In genomic region chr4:129008096-129008495, GRCh38 we compare ENCODE assay signal across 33 cellular contexts.
"Had no signal": no experiment of that assay in that cellular context is flagged by ENCODE, and none has a peak within 500 bp of the region (broad histone marks: within the 10 kb centered on the region; RNA-seq: fewer than 3 reads in every experiment).

No MANE protein-coding gene starts in this region.

- ATAC-seq: activated naive CD4-positive, alpha-beta T cell treated with anti-CD3 and anti-CD28 coated beads, Interleukin-2, amount 50 U/mL, for 72 hours; activated naive CD8-positive, alpha-beta T cell treated with anti-CD3 and anti-CD28 coated beads, Interleukin-2, amount 50 U/mL, for 24 hours; activated T-cell treated with anti-CD3 and anti-CD28 coated beads, Interleukin-2, amount 50 U/mL, for 4 hours; activated T-cell treated with anti-CD3 and anti-CD28 coated beads, Interleukin-2, amount 50 U/mL, for 72 hours; activated T-helper 17 cell treated with anti-CD3 and anti-CD28 coated beads, Interleukin-2, amount 50 U/mL, for 72 hours; body of pancreas had no signal

- DNase-seq: activated effector memory CD4-positive, alpha-beta T cell treated with anti-CD3 and anti-CD28 coated beads, Interleukin-2, amount 50 U/mL, for 16 hours; activated effector memory CD4-positive, alpha-beta T cell treated with Interleukin-2 at 50 U/mL for 16 hours; activated gamma-delta T cell; activated gamma-delta T cell treated with Interleukin-2 at 50 U/mL for 16 hours; activated naive CD4-positive, alpha-beta T cell; activated naive CD4-positive, alpha-beta T cell treated with anti-CD3 and anti-CD28 coated beads for 36 hours; activated naive CD4-positive, alpha-beta T cell treated with anti-CD3 and anti-CD28 coated beads, Interleukin-2, amount 10 ng/mL, durations not matched to agents 7 days and 5 days; activated naive CD4-positive, alpha-beta T cell treated with anti-CD3 and anti-CD28 coated beads, Interleukin-2, amount 50 U/mL, for 16 hours; activated naive CD4-positive, alpha-beta T cell treated with Interleukin-2 at 50 U/mL for 16 hours; activated naive CD8-positive, alpha-beta T cell treated with anti-CD3 and anti-CD28 coated beads for 36 hours; activated naive CD8-positive, alpha-beta T cell treated with anti-CD3 and anti-CD28 coated beads, Interleukin-2, amount 10 ng/mL, durations not matched to agents 7 days and 5 days; activated naive CD8-positive, alpha-beta T cell treated with anti-CD3 and anti-CD28 coated beads, Interleukin-2, amount 50 U/mL, for 24 hours; activated T-cell treated with anti-CD3 and anti-CD28 coated beads, Interleukin-2, amount 50 U/mL, for 4 hours; activated T-cell treated with anti-CD3 and anti-CD28 coated beads, Interleukin-2, amount 50 U/mL, for 48 hours; activated T-cell treated with anti-CD3 and anti-CD28 coated beads, Interleukin-2, amount 50 U/mL, for 72 hours; adrenal gland; amniotic stem cell; amygdala; anterior cingulate cortex; aorta; body of pancreas; brain microvascular endothelial cell; caudate nucleus; central memory CD4-positive, alpha-beta T cell; cerebellar nuclear complex had no signal

- H3K27ac ChIP-seq: adrenal gland, ascending aorta, body of pancreas, brain microvascular endothelial cell, breast epithelium, cardiac muscle cell had no signal

- H3K27me3 ChIP-seq: adrenal gland, ascending aorta, body of pancreas, brain microvascular endothelial cell, breast epithelium, cardiac muscle cell had no signal

- H3K4me3 ChIP-seq: adrenal gland, ascending aorta, body of pancreas, breast epithelium, cardiac muscle cell had no signal

- FAIRE-seq: astrocyte, bronchial epithelial cell, colon had no signal

- H3K4me1 ChIP-seq: adrenal gland, ascending aorta, body of pancreas, breast epithelium had no signal

- H3K36me3 ChIP-seq: adrenal gland, ascending aorta, brain microvascular endothelial cell, breast epithelium, cardiac muscle cell had no signal
